ENCODE assay signal across 8 cellular contexts in the genomic region with DNA sequence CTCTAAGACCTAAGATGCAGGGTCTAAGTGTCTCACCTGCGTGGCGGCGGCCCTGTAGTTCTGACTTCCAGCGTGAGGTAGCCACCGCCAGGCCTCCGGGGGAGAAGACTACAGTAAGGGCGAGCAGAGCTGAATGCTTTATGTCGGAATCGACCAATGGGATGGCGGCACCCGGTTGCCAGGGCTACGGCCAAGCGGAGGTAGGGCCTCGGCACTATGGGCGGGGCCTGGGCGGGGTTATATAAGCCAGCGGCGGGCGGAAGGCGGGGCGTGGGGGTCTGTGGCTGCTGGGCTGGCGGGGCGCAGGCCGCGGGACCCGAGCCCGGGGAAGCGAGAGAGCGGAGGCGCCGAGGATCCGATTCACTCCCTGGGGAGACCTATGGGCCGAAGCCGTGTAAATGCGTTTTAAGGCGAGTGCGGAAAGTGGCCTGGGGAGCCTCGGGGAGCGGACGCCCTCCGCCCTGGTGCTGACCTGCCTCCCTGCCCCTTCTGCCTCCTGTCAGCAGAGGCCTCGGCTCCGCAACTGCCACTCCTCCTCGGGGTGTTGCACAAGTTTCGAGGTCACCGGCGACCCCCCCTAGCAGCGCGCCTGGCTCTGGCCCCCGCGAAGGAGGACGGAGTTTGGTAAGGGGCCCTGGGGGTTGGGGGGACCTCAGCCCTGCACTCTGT. TPM values are rescaled to one million over a fixed set of nuclear protein-coding genes. Genes with fewer than 3 reads are reported as not detected.
DNase-seq lines count a peak whose midpoint lies in the region; ATAC-seq, FAIRE-seq and TF ChIP-seq lines count a peak whose summit lies in the region.

AZIN2 (plus strand) TSS at position 269 of the 669 bp plus-strand sequence. CDS start 1,097 bp downstream, outside the sequence.

- peak within 1 kb of the TSS; percentile 94 for H3K4me2 ChIP-seq in keratinocyte (ENCODE audit: control insufficient read depth, extremely low read depth, insufficient read depth, low read depth, low read length)

- peaks cover 2% of the 10 kb centered on the region for H3K9me1 ChIP-seq in keratinocyte (ENCODE audit: control insufficient read depth, extremely low read depth, insufficient read depth, low read length)

- H3K36me3 ChIP-seq in keratinocyte (ENCODE audit: control insufficient read depth in 2 of 2, extremely low read depth in 1 of 2, insufficient read depth in 2 of 2, low read length in 2 of 2) = peaks cover 0 to 3% of the 10 kb centered on the region in 2 experiments

- TF ChIP-seq CTCF in AG04450 (IDR thresholded peaks at IDR 0.05; ENCODE audit: low read depth, low read length) = no peak
- peak in 1 of 3 experiments; percentile 6 for TF ChIP-seq CTCF in keratinocyte (optimal IDR thresholded peaks at IDR 0.05 in 1 of 3, IDR thresholded peaks at IDR 0.05 in 1 of 3, conservative IDR thresholded peaks at IDR 0.05 in 1 of 3; ENCODE audit: extremely low read depth in 1 of 3, insufficient read depth in 2 of 3, low read length in 3 of 3)

- POLR2A ChIA-PET in AG04450 (lab: Yijun Ruan, JAX) = interaction anchor here (0.7 to 1.0 kb wide), 6 partner anchors 10 to 67 kb away, joined by 3 to 6 read pairs (median 3); no protein-coding TSS in a partner anchor

- no peaks in the 10 kb centered on the region; the same call in 1 of the 2 replicates for H3K9me3 ChIP-seq in AG04450 (ENCODE audit: control insufficient read depth, insufficient read depth, low read length)
- no peaks in the 10 kb centered on the region for H3K9me3 ChIP-seq in keratinocyte (ENCODE audit: control insufficient read depth, low read depth, low read length)

- H3K27ac ChIP-seq in AG04450 (ENCODE audit: low read depth, low read length) (no peak within 1 kb of the TSS), keratinocyte (ENCODE audit: control insufficient read depth, insufficient read depth, low read length) (peak within 1 kb of the TSS; percentile 11)

- H3K27me3 ChIP-seq in AG04450 (ENCODE audit: control insufficient read depth, insufficient read depth, low read length) (no peaks in the 10 kb centered on the region), keratinocyte (ENCODE audit: control insufficient read depth, extremely low read depth, insufficient read depth, low read length) (no peaks in the 10 kb centered on the region)

- DNase-seq in AG04450 (ENCODE audit: low read depth, low spot score) = peak; percentile 86
- peak; percentile 90 for DNase-seq in NCI-H2227 treated with DMSO at 0.1 percent for 48 hours (lab: John Stamatoyannopoulos, UW)
- DNase-seq in activated CD4-positive, CD25-positive, alpha-beta regulatory T cell treated with anti-CD3 and anti-CD28 coated beads, Interleukin-2, amount 50 U/mL, for 72 hours = peak; percentile 96
- peak; percentile 60 to 95 for DNase-seq in cerebellar nuclear complex (lab: John Stamatoyannopoulos, UW)
- DNase-seq in keratinocyte (ENCODE audit: low read depth, low spot score) = peak; percentile 76
- DNase-seq in stimulated activated CD4-positive, alpha-beta T cell treated with anti-CD3 and anti-CD28 coated beads, Interleukin-12 subunit alpha, Interleukin-12 subunit beta, amount 100 ng/mL, for 4 hours = peak; percentile 99

- dilution Hi-C loops in keratinocyte (cut with MboI; ENCODE audit: extremely low pct_ligation_motif_present, low sequenced_read_pairs) = no loop called here

- H3K4me3 ChIP-seq in AG04450 (ENCODE audit: low read depth, low read length) = peak within 1 kb of the TSS; percentile 95
- peak within 1 kb of the TSS; percentile 64 to 77 (median 73) for H3K4me3 ChIP-seq in keratinocyte (ENCODE audit: control insufficient read depth in 2 of 3, extremely low read depth in 1 of 3, insufficient read depth in 2 of 3, low read depth in 1 of 3, low read length in 3 of 3)

- H3K9ac ChIP-seq in keratinocyte (ENCODE audit: control insufficient read depth, extremely low read depth, insufficient read depth, low read length) = peak within 1 kb of the TSS; percentile 78

- H3K79me2 ChIP-seq in keratinocyte (ENCODE audit: control insufficient read depth, insufficient read depth, low read length) = no peaks in the 10 kb centered on the region

- H4K20me1 ChIP-seq in keratinocyte (ENCODE audit: control insufficient read depth, extremely low read depth, insufficient read depth, low read length) = no peaks in the 10 kb centered on the region

- H3K4me1 ChIP-seq in keratinocyte (ENCODE audit: control insufficient read depth, extremely low read depth, insufficient read depth, low read length) = peaks cover 6% of the 10 kb centered on the region

- H2AFZ ChIP-seq in keratinocyte (ENCODE audit: control insufficient read depth, low read length) = peak within 1 kb of the TSS; percentile 79

- FAIRE-seq in keratinocyte (lab: Jason Lieb, UNC) = peak; percentile 86

- ATAC-seq in GM18907 (IDR thresholded peaks at IDR 0.05; ENCODE audit: unreplicated experiment) (peak; percentile 93), HG03159 (IDR thresholded peaks at IDR 0.05; ENCODE audit: unreplicated experiment) (peak; percentile 96)

- CTCF ChIA-PET in AG04450 (lab: Charles Lee) = interaction anchor here (0.7 to 7.8 kb wide), 8 partner anchors 14 to 532 kb away, joined by 3 to 67 read pairs (median 6); no protein-coding TSS in a partner anchor

RNA-seq across cellular contexts. Expression of gene AZIN2, which starts in this region (rescaled TPM):
- polyA plus RNA-seq in AG04450 (2011; rRNA removed) = 7.0 and 7.8 TPM in 2 replicates
- polyA minus RNA-seq in AG04450 (2011; rRNA and poly(A)+ RNA removed) = 13.7 and 14.7 TPM in 2 replicates
- 5.9 to 9.1 TPM (median 6.7 TPM) in 3 replicates for polyA plus RNA-seq in keratinocyte
- polyA plus RNA-seq in keratinocyte (2011; ENCODE audit: low read depth) = 1.1 TPM
- polyA plus RNA-seq in keratinocyte (2011; cell fraction: cytosol; rRNA removed) = 4.0 and 7.1 TPM in 2 replicates
- polyA plus RNA-seq in keratinocyte (2011; cell fraction: nucleus; rRNA removed) = 15.5 and 24.5 TPM in 2 replicates
- 2.9 and 5.1 TPM in 2 replicates for polyA plus RNA-seq in keratinocyte (2012; ENCODE audit: low replicate concordance)
- polyA minus RNA-seq in keratinocyte = 3.2 to 8.6 TPM (median 8.3 TPM) in 3 replicates
- polyA minus RNA-seq in keratinocyte (2011; cell fraction: cytosol; rRNA and poly(A)+ RNA removed) = 10.0 TPM
- 8.8 and 15.8 TPM in 2 replicates for polyA minus RNA-seq in keratinocyte (2011; cell fraction: nucleus; rRNA and poly(A)+ RNA removed)
